In the genomic region with DNA sequence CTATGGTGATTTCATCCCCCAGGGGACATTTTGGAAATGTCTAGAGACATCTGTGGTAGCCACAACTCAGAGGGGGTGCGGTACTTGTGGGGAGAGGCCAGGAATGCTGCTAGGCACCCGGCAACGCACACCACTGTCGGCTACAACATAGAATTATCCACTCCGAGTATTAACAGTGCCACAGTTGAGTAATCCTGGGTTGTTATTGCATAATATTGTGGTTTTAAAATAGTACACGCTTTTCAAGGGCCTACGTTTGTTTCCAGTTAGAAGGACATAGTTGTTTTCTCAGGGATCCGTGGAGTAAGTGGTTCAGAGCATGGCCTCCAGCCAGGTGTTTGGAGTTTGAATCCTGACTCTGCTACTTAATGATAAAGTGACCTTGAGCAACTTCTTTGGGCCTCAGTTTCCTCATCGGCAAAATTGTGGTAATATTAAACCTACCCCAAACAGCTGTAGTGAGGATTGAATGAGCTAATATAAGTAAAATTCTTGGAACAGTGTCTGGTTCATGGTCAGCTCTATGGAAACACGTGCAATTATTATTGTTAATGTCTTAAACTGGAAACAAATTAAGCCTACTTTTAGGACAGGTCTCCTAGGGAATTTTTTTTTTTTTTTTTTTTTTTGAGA, we compare ENCODE assay signal across 2 cellular contexts.
TF ChIP-seq lines count a peak whose summit lies in the region.

No MANE protein-coding gene starts in this region.

TF ChIP-seq in GM23338, 12 proteins besides CTCF, POLR2A, EP300 and RAD21 (continued from another document and continues in another):
- TF ChIP-seq, protein P1, sequence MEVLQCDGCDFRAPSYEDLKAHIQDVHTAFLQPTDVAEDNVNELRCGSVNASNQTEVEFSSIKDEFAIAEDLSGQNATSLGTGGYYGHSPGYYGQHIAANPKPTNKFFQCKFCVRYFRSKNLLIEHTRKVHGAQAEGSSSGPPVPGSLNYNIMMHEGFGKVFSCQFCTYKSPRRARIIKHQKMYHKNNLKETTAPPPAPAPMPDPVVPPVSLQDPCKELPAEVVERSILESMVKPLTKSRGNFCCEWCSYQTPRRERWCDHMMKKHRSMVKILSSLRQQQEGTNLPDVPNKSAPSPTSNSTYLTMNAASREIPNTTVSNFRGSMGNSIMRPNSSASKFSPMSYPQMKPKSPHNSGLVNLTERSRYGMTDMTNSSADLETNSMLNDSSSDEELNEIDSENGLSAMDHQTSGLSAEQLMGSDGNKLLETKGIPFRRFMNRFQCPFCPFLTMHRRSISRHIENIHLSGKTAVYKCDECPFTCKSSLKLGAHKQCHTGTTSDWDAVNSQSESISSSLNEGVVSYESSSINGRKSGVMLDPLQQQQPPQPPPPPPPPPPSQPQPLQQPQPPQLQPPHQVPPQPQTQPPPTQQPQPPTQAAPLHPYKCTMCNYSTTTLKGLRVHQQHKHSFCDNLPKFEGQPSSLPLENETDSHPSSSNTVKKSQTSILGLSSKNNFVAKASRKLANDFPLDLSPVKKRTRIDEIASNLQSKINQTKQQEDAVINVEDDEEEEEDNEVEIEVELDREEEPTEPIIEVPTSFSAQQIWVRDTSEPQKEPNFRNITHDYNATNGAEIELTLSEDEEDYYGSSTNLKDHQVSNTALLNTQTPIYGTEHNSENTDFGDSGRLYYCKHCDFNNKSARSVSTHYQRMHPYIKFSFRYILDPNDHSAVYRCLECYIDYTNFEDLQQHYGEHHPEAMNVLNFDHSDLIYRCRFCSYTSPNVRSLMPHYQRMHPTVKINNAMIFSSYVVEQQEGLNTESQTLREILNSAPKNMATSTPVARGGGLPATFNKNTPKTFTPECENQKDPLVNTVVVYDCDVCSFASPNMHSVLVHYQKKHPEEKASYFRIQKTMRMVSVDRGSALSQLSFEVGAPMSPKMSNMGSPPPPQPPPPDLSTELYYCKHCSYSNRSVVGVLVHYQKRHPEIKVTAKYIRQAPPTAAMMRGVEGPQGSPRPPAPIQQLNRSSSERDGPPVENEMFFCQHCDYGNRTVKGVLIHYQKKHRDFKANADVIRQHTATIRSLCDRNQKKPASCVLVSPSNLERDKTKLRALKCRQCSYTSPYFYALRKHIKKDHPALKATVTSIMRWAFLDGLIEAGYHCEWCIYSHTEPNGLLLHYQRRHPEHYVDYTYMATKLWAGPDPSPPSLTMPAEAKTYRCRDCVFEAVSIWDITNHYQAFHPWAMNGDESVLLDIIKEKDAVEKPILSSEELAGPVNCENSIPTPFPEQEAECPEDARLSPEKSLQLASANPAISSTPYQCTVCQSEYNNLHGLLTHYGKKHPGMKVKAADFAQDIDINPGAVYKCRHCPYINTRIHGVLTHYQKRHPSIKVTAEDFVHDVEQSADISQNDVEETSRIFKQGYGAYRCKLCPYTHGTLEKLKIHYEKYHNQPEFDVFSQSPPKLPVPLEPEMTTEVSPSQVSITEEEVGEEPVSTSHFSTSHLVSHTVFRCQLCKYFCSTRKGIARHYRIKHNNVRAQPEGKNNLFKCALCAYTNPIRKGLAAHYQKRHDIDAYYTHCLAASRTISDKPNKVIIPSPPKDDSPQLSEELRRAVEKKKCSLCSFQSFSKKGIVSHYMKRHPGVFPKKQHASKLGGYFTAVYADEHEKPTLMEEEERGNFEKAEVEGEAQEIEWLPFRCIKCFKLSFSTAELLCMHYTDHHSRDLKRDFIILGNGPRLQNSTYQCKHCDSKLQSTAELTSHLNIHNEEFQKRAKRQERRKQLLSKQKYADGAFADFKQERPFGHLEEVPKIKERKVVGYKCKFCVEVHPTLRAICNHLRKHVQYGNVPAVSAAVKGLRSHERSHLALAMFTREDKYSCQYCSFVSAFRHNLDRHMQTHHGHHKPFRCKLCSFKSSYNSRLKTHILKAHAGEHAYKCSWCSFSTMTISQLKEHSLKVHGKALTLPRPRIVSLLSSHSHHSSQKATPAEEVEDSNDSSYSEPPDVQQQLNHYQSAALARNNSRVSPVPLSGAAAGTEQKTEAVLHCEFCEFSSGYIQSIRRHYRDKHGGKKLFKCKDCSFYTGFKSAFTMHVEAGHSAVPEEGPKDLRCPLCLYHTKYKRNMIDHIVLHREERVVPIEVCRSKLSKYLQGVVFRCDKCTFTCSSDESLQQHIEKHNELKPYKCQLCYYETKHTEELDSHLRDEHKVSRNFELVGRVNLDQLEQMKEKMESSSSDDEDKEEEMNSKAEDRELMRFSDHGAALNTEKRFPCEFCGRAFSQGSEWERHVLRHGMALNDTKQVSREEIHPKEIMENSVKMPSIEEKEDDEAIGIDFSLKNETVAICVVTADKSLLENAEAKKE (CRISPR knock-in tag; IDR thresholded peaks at IDR 0.05): no peak
- TF ChIP-seq, protein P2, sequence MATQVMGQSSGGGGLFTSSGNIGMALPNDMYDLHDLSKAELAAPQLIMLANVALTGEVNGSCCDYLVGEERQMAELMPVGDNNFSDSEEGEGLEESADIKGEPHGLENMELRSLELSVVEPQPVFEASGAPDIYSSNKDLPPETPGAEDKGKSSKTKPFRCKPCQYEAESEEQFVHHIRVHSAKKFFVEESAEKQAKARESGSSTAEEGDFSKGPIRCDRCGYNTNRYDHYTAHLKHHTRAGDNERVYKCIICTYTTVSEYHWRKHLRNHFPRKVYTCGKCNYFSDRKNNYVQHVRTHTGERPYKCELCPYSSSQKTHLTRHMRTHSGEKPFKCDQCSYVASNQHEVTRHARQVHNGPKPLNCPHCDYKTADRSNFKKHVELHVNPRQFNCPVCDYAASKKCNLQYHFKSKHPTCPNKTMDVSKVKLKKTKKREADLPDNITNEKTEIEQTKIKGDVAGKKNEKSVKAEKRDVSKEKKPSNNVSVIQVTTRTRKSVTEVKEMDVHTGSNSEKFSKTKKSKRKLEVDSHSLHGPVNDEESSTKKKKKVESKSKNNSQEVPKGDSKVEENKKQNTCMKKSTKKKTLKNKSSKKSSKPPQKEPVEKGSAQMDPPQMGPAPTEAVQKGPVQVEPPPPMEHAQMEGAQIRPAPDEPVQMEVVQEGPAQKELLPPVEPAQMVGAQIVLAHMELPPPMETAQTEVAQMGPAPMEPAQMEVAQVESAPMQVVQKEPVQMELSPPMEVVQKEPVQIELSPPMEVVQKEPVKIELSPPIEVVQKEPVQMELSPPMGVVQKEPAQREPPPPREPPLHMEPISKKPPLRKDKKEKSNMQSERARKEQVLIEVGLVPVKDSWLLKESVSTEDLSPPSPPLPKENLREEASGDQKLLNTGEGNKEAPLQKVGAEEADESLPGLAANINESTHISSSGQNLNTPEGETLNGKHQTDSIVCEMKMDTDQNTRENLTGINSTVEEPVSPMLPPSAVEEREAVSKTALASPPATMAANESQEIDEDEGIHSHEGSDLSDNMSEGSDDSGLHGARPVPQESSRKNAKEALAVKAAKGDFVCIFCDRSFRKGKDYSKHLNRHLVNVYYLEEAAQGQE (IDR thresholded peaks at IDR 0.05; ENCODE audit: unreplicated experiment): no peak
- TF ChIP-seq ZNF331 (CRISPR knock-in tag; IDR thresholded peaks at IDR 0.05; ENCODE audit: low read depth) (no peak), EZH2 (IDR thresholded peaks at IDR 0.05; ENCODE audit: low read depth, unreplicated experiment) (no peak), STAT1 (IDR thresholded peaks at IDR 0.05; ENCODE audit: unreplicated experiment) (no peak), POLR2AphosphoS5 (IDR thresholded peaks at IDR 0.05; ENCODE audit: low read depth) (no peak), NANOG (IDR thresholded peaks at IDR 0.05; ENCODE audit: borderline replicate concordance) (no peak), ZNF114 (CRISPR knock-in tag; IDR thresholded peaks at IDR 0.05) (no peak), CREB1 (CRISPR knock-in tag; IDR thresholded peaks at IDR 0.05; ENCODE audit: low read depth) (no peak)

TF ChIP-seq in endothelial cell of umbilical vein, 7 proteins besides CTCF, POLR2A, EP300 and RAD21 (continued from another document):
- TF ChIP-seq JUN (IDR thresholded peaks at IDR 0.05; ENCODE audit: borderline replicate concordance, insufficient read depth, insufficient read length, low read depth) (no peak), POLR2AphosphoS5 (IDR thresholded peaks at IDR 0.05; ENCODE audit: insufficient read depth, low read depth, low read length) (no peak), GATA2 (IDR thresholded peaks at IDR 0.05; ENCODE audit: insufficient read depth, insufficient read length, low read depth, low read length) (no peak), EZH2 (IDR thresholded peaks at IDR 0.05; ENCODE audit: borderline replicate concordance, low read depth, low read length, severe bottlenecking) (no peak), FOS (IDR thresholded peaks at IDR 0.05; ENCODE audit: borderline replicate concordance, insufficient read depth, low read length) (no peak)
- TF ChIP-seq, protein P3, sequence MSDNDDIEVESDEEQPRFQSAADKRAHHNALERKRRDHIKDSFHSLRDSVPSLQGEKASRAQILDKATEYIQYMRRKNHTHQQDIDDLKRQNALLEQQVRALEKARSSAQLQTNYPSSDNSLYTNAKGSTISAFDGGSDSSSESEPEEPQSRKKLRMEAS (IDR thresholded peaks at IDR 0.05; ENCODE audit: insufficient read depth, insufficient read length): no peak
